ENCODE assay signal across 17 cellular contexts in genomic region chr1:151037032-151037431, GRCh38. TPM values are rescaled to one million over a fixed set of nuclear protein-coding genes. Genes with fewer than 3 reads are reported as not detected.
A peak's percentile ranks its signal among the peaks of the same experiment; 100 is the strongest.
DNase-seq lines count a peak whose midpoint lies in the region; TF ChIP-seq lines count a peak whose summit lies in the region.
"Had no signal": no experiment of that assay in that cellular context is flagged by ENCODE, and none has a peak within 500 bp of the region (broad histone marks: within the 10 kb centered on the region; RNA-seq: fewer than 3 reads in every experiment).

No MANE protein-coding gene starts in this region.

- BruUV-seq in MCF 10A (replicated peaks; lab: Mats Ljungman, UMichigan), result no TSS peak

- intact Hi-C loops in breast epithelium (cut with DNase I; ENCODE audit: low total_unique reads), result no loop called here
- intact Hi-C loops in MCF 10A (cut with micrococcal nuclease), result no loop called here

- POLR2A ChIA-PET in MCF 10A (lab: Yijun Ruan, JAX), result interaction anchor here (0.5 to 1.7 kb wide), 4 partner anchors 11 to 129 kb away, joined by 3 to 9 read pairs (median 4); partner anchors contain the start of genes C1orf56, CDC42SE1 and SCNM1

- CTCF ChIA-PET in MCF 10A (lab: Yijun Ruan, JAX), result interaction anchor here (0.5 to 5.5 kb wide), 4 partner anchors 11 to 231 kb away, joined by 3 to 29 read pairs (median 4); partner anchors contain the start of gene C1orf56

- H3K36me3 ChIP-seq in breast epithelium (no peaks in the 10 kb centered on the region), esophagus (ENCODE audit: control insufficient read depth in 2 of 2, insufficient read depth in 2 of 2, low read length in 1 of 2) (peaks cover 6 to 11% of the 10 kb centered on the region in 2 donors), neural progenitor cell (no peaks in the 10 kb centered on the region)

- no peak overlapping the region for H2AFZ ChIP-seq in neural progenitor cell (replicated peaks)

- no peaks in the 10 kb centered on the region for H3K27me3 ChIP-seq in breast epithelium
- H3K27me3 ChIP-seq in esophagus (ENCODE audit: control insufficient read depth in 1 of 2, insufficient read depth in 2 of 2, low read length in 2 of 2), result no peaks in the 10 kb centered on the region
- H3K27me3 ChIP-seq in neural progenitor cell, result no peaks in the 10 kb centered on the region

- no peak overlapping the region for H3K4me2 ChIP-seq in neural progenitor cell
- H3K4me2 ChIP-seq: KMS-11 had no signal

- H4K20me1 ChIP-seq in neural progenitor cell (ENCODE audit: low read depth), result no peaks in the 10 kb centered on the region

- H3K9me3 ChIP-seq in breast epithelium (no peaks in the 10 kb centered on the region), esophagus (ENCODE audit: control insufficient read depth in 2 of 2, insufficient read depth in 1 of 2, low read depth in 1 of 2, low read length in 1 of 2) (no peaks in the 10 kb centered on the region), neural progenitor cell (ENCODE audit: low read depth) (no peaks in the 10 kb centered on the region)

- H3K4me3 ChIP-seq in breast epithelium, result peak overlapping the region in 2 of 3 donors; percentile 30 to 31
- peak overlapping the region; percentile 24 to 67 for H3K4me3 ChIP-seq in esophagus (ENCODE audit: low read depth in 1 of 2, low read length in 2 of 2)
- H3K4me3 ChIP-seq in neural progenitor cell, result no peak overlapping the region
- H3K4me3 ChIP-seq: GM12878 had no signal

- H3F3A ChIP-seq in neural progenitor cell (ENCODE audit: low read depth), result no peaks in the 10 kb centered on the region

- H3K27ac Mint-ChIP-seq in MCF 10A (ENCODE audit: low read depth, unreplicated experiment), result no peak overlapping the region
- H3K27ac Mint-ChIP-seq in neural progenitor cell, result peak overlapping the region; percentile 34

- no peak overlapping the region for H3K9ac ChIP-seq in neural progenitor cell
- H3K9ac ChIP-seq: KMS-11 had no signal

- H3K36me3 Mint-ChIP-seq in MCF 10A (ENCODE audit: insufficient read depth, unreplicated experiment), result peaks cover 23% of the 10 kb centered on the region
- peaks cover 10% of the 10 kb centered on the region for H3K36me3 Mint-ChIP-seq in neural progenitor cell

- H3K27ac ChIP-seq in breast epithelium, result peak overlapping the region; percentile 42 to 44
- H3K27ac ChIP-seq in esophagus (ENCODE audit: low read depth in 2 of 2, low read length in 1 of 2), result peak overlapping the region; percentile 82 to 83
- no peak overlapping the region for H3K27ac ChIP-seq in neural progenitor cell
- H3K27ac ChIP-seq: KMS-11 had no signal

- H3K9me3 Mint-ChIP-seq in MCF 10A (ENCODE audit: unreplicated experiment), result no peaks in the 10 kb centered on the region
- no peaks in the 10 kb centered on the region for H3K9me3 Mint-ChIP-seq in neural progenitor cell

- H3K4me3 Mint-ChIP-seq in MCF 10A (ENCODE audit: unreplicated experiment), result no peak overlapping the region
- peak overlapping the region; percentile 4 for H3K4me3 Mint-ChIP-seq in neural progenitor cell

- WGBS in esophagus, 2 donors, result 51 to 60% methylated on average over 6 of the region's 6 CpGs

- H3K4me1 Mint-ChIP-seq in MCF 10A (ENCODE audit: insufficient read depth, unreplicated experiment), result peaks cover 5% of the 10 kb centered on the region
- no peaks in the 10 kb centered on the region for H3K4me1 Mint-ChIP-seq in neural progenitor cell

- no peak for TF ChIP-seq CTCF in breast epithelium (IDR thresholded peaks at IDR 0.05)
- no peak for TF ChIP-seq CTCF in MCF 10A (IDR thresholded peaks at IDR 0.05; ENCODE audit: unreplicated experiment)
- no peak for TF ChIP-seq CTCF in neural progenitor cell (IDR thresholded peaks at IDR 0.05)

- DNase-seq in breast epithelium (ENCODE audit: low spot score in 2 of 2) (no peak), MCF 10A (ENCODE audit: unreplicated experiment) (no peak), neural progenitor cell (ENCODE audit: low spot score) (no peak), cerebellum (ENCODE audit: low spot score) (no peak), hepatic stellate cell (ENCODE audit: low spot score) (no peak), SW 1271 (lab: John Stamatoyannopoulos, UW) (no peak), inferior parietal cortex (ENCODE audit: extremely low spot score) (no peak)
- DNase-seq: GDM1, GOT3, NCI-H1048, NCI-H146, NCI-H2081, NCI-H2227 treated with DMSO at 0.1 percent for 48 hours, NCI-H524 had no signal

- H3K79me2 ChIP-seq in neural progenitor cell (ENCODE audit: low read depth), result no peaks in the 10 kb centered on the region

- no peak for TF ChIP-seq POLR2A in breast epithelium (IDR thresholded peaks at IDR 0.05)

- H3K27me3 Mint-ChIP-seq in MCF 10A (ENCODE audit: insufficient read depth, unreplicated experiment) (no peaks in the 10 kb centered on the region), neural progenitor cell (ENCODE audit: insufficient read depth, low read depth) (peaks cover 2% of the 10 kb centered on the region)

- H3K4me1 ChIP-seq in breast epithelium (no peaks in the 10 kb centered on the region), esophagus (ENCODE audit: control insufficient read depth in 2 of 2, insufficient read depth in 2 of 2, low read length in 1 of 2) (peaks cover 3 to 4% of the 10 kb centered on the region in 2 donors), neural progenitor cell (no peaks in the 10 kb centered on the region)

RNA-seq across cellular contexts. Expression of gene BNIPL, which starts 0.6 kb away (rescaled TPM):
- 10 to 100 TPM in 2 of 3 donors, under 1 TPM in 1; 0.16 to 47.1 (median 17.0) TPM for total RNA-seq in breast epithelium
- 1.2 and 2.3 TPM in 2 replicates for total RNA-seq in MCF 10A (2022)
- 100 to 1,000 TPM; 111 to 159 TPM for polyA plus RNA-seq in esophagus
- total RNA-seq in neural progenitor cell (ENCODE audit: low replicate concordance), result 0.97 and 1.0 TPM in 2 replicates
- 0.54 TPM for total RNA-seq in cerebellum

RNA-seq across cellular contexts. Expression of gene C1orf56, which starts 10.5 kb away (rescaled TPM):
- 1 to 10 TPM; 4.6 to 8.3 (median 7.6) TPM for total RNA-seq in breast epithelium
- total RNA-seq in MCF 10A (2022), result 2.2 and 2.7 TPM in 2 replicates
- polyA plus RNA-seq in esophagus, result 1 to 10 TPM; 1.7 to 2.9 TPM
- total RNA-seq in neural progenitor cell (ENCODE audit: low replicate concordance), result 2.9 and 5.5 TPM in 2 replicates
- total RNA-seq in cerebellum, result 2.9 TPM

RNA-seq across cellular contexts. Expression of gene CDC42SE1, which starts 22.4 kb away (rescaled TPM):
- total RNA-seq in breast epithelium (100 to 1,000 TPM in 1 of 3 donors, 10 to 100 TPM in 2; 49.4 to 130 (median 85.9) TPM), MCF 10A (2022) (134 and 139 TPM in 2 replicates), neural progenitor cell (ENCODE audit: low replicate concordance) (50.7 and 54.9 TPM in 2 replicates), cerebellum (34.9 TPM)
- polyA plus RNA-seq in esophagus, result 10 to 100 TPM; 62.9 to 86.6 TPM

RNA-seq across cellular contexts. Expression of gene MLLT11, which starts 23.2 kb away (rescaled TPM):
- total RNA-seq in breast epithelium (1 to 10 TPM in 2 of 3 donors, under 1 TPM in 1; 0.16 to 1.9 (median 1.3) TPM), MCF 10A (2022) (0.86 and 1.3 TPM in 2 replicates), neural progenitor cell (ENCODE audit: low replicate concordance) (27.9 and 37.0 TPM in 2 replicates), cerebellum (53.8 TPM)
- polyA plus RNA-seq in esophagus, result 1 to 10 TPM in 1 of 2 donors, under 1 TPM in 1; 0.72 to 1.5 TPM

RNA-seq across cellular contexts. Expression of gene PRUNE1, which starts 28.8 kb away (rescaled TPM):
- total RNA-seq in breast epithelium (10 to 100 TPM; 21.6 to 34.1 (median 32.8) TPM), MCF 10A (2022) (17.6 and 24.1 TPM in 2 replicates), neural progenitor cell (ENCODE audit: low replicate concordance) (27.0 and 33.0 TPM in 2 replicates), cerebellum (16.2 TPM)
- polyA plus RNA-seq in esophagus, result 10 to 100 TPM in 1 of 2 donors, 1 to 10 TPM in 1; 7.2 to 10.1 TPM
